Comparison of ENCODE assay signal across 14 cellular contexts in genomic region chr11:97237151-97237550, GRCh38.
A peak's percentile ranks its signal among the peaks of the same experiment; 100 is the strongest.
DNase-seq lines count a peak whose midpoint lies in the region; ATAC-seq lines count a peak whose summit lies in the region.
"Had no signal": no experiment of that assay in that cellular context is flagged by ENCODE, and none has a peak within 500 bp of the region (broad histone marks: within the 10 kb centered on the region; RNA-seq: fewer than 3 reads in every experiment).

No MANE protein-coding gene starts in this region.

- H3K4me1 Mint-ChIP-seq in activated CD4-positive, alpha-beta memory T cell treated with anti-CD3 and anti-CD28 coated beads, Interleukin-2, amount 10 ng/mL, durations not matched to agents 7 days and 5 days, result no peaks in the 10 kb centered on the region
- H3K4me1 Mint-ChIP-seq: B cell; CD4-positive, CD25-positive, alpha-beta regulatory T cell had no signal

- H3K4me3 Mint-ChIP-seq in activated CD4-positive, alpha-beta memory T cell treated with anti-CD3 and anti-CD28 coated beads, Interleukin-2, amount 10 ng/mL, durations not matched to agents 7 days and 5 days, result no peak overlapping the region
- H3K4me3 Mint-ChIP-seq: B cell; CD4-positive, CD25-positive, alpha-beta regulatory T cell; CD8-positive, alpha-beta T cell; HFFc6 had no signal

- POLR2A ChIA-PET in activated CD4-positive, alpha-beta memory T cell treated with anti-CD3 and anti-CD28 coated beads, Interleukin-2, amount 10 ng/mL, durations not matched to agents 7 days and 5 days (lab: Charles Lee), result no interaction called here

- no peaks in the 10 kb centered on the region for H3K27me3 Mint-ChIP-seq in activated CD4-positive, alpha-beta memory T cell treated with anti-CD3 and anti-CD28 coated beads, Interleukin-2, amount 10 ng/mL, durations not matched to agents 7 days and 5 days
- H3K27me3 Mint-ChIP-seq: B cell; CD4-positive, CD25-positive, alpha-beta regulatory T cell had no signal

- no peak overlapping the region for H3K27ac Mint-ChIP-seq in activated CD4-positive, alpha-beta memory T cell treated with anti-CD3 and anti-CD28 coated beads, Interleukin-2, amount 10 ng/mL, durations not matched to agents 7 days and 5 days
- H3K27ac Mint-ChIP-seq: B cell; CD4-positive, CD25-positive, alpha-beta regulatory T cell; CD8-positive, alpha-beta T cell; HFFc6 had no signal

- CTCF ChIA-PET in activated CD4-positive, alpha-beta memory T cell treated with anti-CD3 and anti-CD28 coated beads, Interleukin-2, amount 10 ng/mL, durations not matched to agents 7 days and 5 days (lab: Charles Lee), result no interaction called here

- DNase-seq in iPS-NIHi11 (ENCODE audit: low spot score), result no peak
- no peak for DNase-seq in activated CD4-positive, alpha-beta memory T cell treated with anti-CD3 and anti-CD28 coated beads, Interleukin-2, amount 10 ng/mL, durations not matched to agents 7 days and 5 days
- DNase-seq: Caco-2; CD4-positive, CD25-positive, alpha-beta regulatory T cell; CD8-positive, alpha-beta T cell; DMS153; DND-41; GOT3; HFFc6 had no signal

- peak; percentile 46 for ATAC-seq in GM18867 (IDR thresholded peaks at IDR 0.05; ENCODE audit: unreplicated experiment)
- ATAC-seq in HG02970 (IDR thresholded peaks at IDR 0.05; ENCODE audit: low FRiP score, unreplicated experiment), result peak; percentile 57
- ATAC-seq in HG03432 (IDR thresholded peaks at IDR 0.05; ENCODE audit: unreplicated experiment), result peak; percentile 64
- no peak for ATAC-seq in GM21390 (IDR thresholded peaks at IDR 0.05; ENCODE audit: unreplicated experiment)
- ATAC-seq: CD8-positive, alpha-beta T cell had no signal

- H3K36me3 Mint-ChIP-seq in activated CD4-positive, alpha-beta memory T cell treated with anti-CD3 and anti-CD28 coated beads, Interleukin-2, amount 10 ng/mL, durations not matched to agents 7 days and 5 days (ENCODE audit: low read depth), result no peaks in the 10 kb centered on the region
- H3K36me3 Mint-ChIP-seq: CD4-positive, CD25-positive, alpha-beta regulatory T cell; CD8-positive, alpha-beta T cell had no signal

- H3K9me3 Mint-ChIP-seq in activated CD4-positive, alpha-beta memory T cell treated with anti-CD3 and anti-CD28 coated beads, Interleukin-2, amount 10 ng/mL, durations not matched to agents 7 days and 5 days, result peaks cover 1% of the 10 kb centered on the region
